ENCODE assay signal across 11 cellular contexts in the genomic region with DNA sequence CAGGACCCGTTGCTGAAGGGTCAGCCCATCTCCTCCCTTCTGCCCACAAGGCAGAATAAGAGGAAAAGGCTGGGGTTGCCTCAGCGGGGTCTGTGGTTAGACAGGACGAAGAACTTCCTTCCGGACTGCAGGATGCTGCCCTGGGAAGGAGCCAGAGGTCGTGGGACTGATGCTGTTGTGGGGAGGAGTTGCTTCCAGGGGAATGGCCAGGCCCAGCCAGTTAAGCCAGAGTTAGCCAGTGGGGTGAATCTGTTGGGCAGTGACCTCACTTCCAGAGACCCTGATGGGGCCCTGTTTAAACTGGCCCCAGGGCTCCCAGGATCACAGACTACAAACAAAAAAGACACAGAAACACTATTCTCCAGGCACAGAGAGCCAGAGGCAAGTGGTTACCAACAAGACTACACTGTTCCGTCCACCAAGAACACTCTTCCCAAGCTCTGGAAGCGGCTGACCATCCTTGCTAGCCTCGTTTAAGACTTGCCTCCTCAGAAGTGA. TPM values are rescaled to one million over a fixed set of nuclear protein-coding genes. Genes with fewer than 3 reads are reported as not detected.
DNase-seq lines count a peak whose midpoint lies in the region; ATAC-seq and TF ChIP-seq lines count a peak whose summit lies in the region.
"Had no signal": no experiment of that assay in that cellular context is flagged by ENCODE, and none has a peak within 500 bp of the region (broad histone marks: within the 10 kb centered on the region; RNA-seq: fewer than 3 reads in every experiment).

No MANE protein-coding gene starts in this region.

- H3K9me3 ChIP-seq in spleen = no peaks in the 10 kb centered on the region

- peak overlapping the region; percentile 55 to 96 (median 81) for H3K27ac ChIP-seq in spleen
- H3K27ac ChIP-seq: KMS-11 had no signal

- CTCF ChIA-PET in activated CD4-positive, alpha-beta T cell treated with anti-CD3 and anti-CD28 coated beads, Interleukin-2, amount 10 ng/mL, durations not matched to agents 7 days and 5 days (lab: Charles Lee) = interaction anchor here (1.6 kb wide), 1 partner anchor 101 kb away, joined by 3 read pairs; no protein-coding TSS in a partner anchor
- CTCF ChIA-PET in activated B cell treated with CpG ODN at 0.5 μM for 24 hours (lab: Charles Lee) = no interaction called here

- no peak for TF ChIP-seq POLR2A in spleen (IDR thresholded peaks at IDR 0.05)

- peaks cover 4% of the 10 kb centered on the region for H3K9me3 Mint-ChIP-seq in activated CD4-positive, alpha-beta T cell treated with anti-CD3 and anti-CD28 coated beads, Interleukin-2, amount 10 ng/mL, durations not matched to agents 7 days and 5 days
- no peaks in the 10 kb centered on the region for H3K9me3 Mint-ChIP-seq in activated B cell treated with CpG ODN at 0.5 μM for 24 hours
- H3K9me3 Mint-ChIP-seq: stimulated activated naive CD8-positive, alpha-beta T cell treated with anti-CD3 and anti-CD28 coated beads, Interleukin-15, amount 100 ng/mL, for 72 hours had no signal

- peaks cover 51% of the 10 kb centered on the region for H3K4me1 Mint-ChIP-seq in activated CD4-positive, alpha-beta T cell treated with anti-CD3 and anti-CD28 coated beads, Interleukin-2, amount 10 ng/mL, durations not matched to agents 7 days and 5 days
- H3K4me1 Mint-ChIP-seq in activated B cell treated with CpG ODN at 0.5 μM for 24 hours = peaks cover 23% of the 10 kb centered on the region

- no peaks in the 10 kb centered on the region for H3K36me3 ChIP-seq in spleen

- peaks cover 6% of the 10 kb centered on the region for H3K36me3 Mint-ChIP-seq in activated CD4-positive, alpha-beta T cell treated with anti-CD3 and anti-CD28 coated beads, Interleukin-2, amount 10 ng/mL, durations not matched to agents 7 days and 5 days (ENCODE audit: low read depth)
- no peaks in the 10 kb centered on the region for H3K36me3 Mint-ChIP-seq in activated B cell treated with CpG ODN at 0.5 μM for 24 hours (ENCODE audit: low read depth)

- H3K27ac Mint-ChIP-seq in activated CD4-positive, alpha-beta T cell treated with anti-CD3 and anti-CD28 coated beads, Interleukin-2, amount 10 ng/mL, durations not matched to agents 7 days and 5 days = peak overlapping the region; percentile 60
- peak overlapping the region; percentile 50 for H3K27ac Mint-ChIP-seq in activated B cell treated with CpG ODN at 0.5 μM for 24 hours
- H3K27ac Mint-ChIP-seq: stimulated activated naive CD8-positive, alpha-beta T cell treated with anti-CD3 and anti-CD28 coated beads, Interleukin-15, amount 100 ng/mL, for 72 hours had no signal

- no peak overlapping the region for H3K4me3 Mint-ChIP-seq in activated CD4-positive, alpha-beta T cell treated with anti-CD3 and anti-CD28 coated beads, Interleukin-2, amount 10 ng/mL, durations not matched to agents 7 days and 5 days
- H3K4me3 Mint-ChIP-seq in activated B cell treated with CpG ODN at 0.5 μM for 24 hours = no peak overlapping the region
- H3K4me3 Mint-ChIP-seq: stimulated activated naive CD8-positive, alpha-beta T cell treated with anti-CD3 and anti-CD28 coated beads, Interleukin-15, amount 100 ng/mL, for 72 hours had no signal

- intact Hi-C loops in activated B cell treated with CpG ODN at 0.5 μM for 24 hours (cut with micrococcal nuclease) (no loop called here), cardiac septum (cut with DNase I) (no loop called here), spleen (cut with DNase I; ENCODE audit: low total_unique reads) (no loop called here)

- peaks cover 4% of the 10 kb centered on the region for H3K27me3 Mint-ChIP-seq in activated CD4-positive, alpha-beta T cell treated with anti-CD3 and anti-CD28 coated beads, Interleukin-2, amount 10 ng/mL, durations not matched to agents 7 days and 5 days
- H3K27me3 Mint-ChIP-seq in activated B cell treated with CpG ODN at 0.5 μM for 24 hours = no peaks in the 10 kb centered on the region

- DNase-seq in activated CD4-positive, alpha-beta T cell treated with anti-CD3 and anti-CD28 coated beads, Interleukin-2, amount 10 ng/mL, durations not matched to agents 7 days and 5 days = no peak
- no peak for DNase-seq in activated CD4-positive, alpha-beta T cell treated with anti-CD3 and anti-CD28 coated beads, Interleukin-2, amount 50 U/mL, for 1 hour
- DNase-seq in activated B cell treated with CpG ODN at 0.5 μM for 24 hours (no peak), cardiac septum (ENCODE audit: low spot score) (peak; percentile 87), spleen (peak; percentile 86), COR-L47 (lab: John Stamatoyannopoulos, UW) (no peak)
- DNase-seq in stimulated activated CD4-positive, alpha-beta T cell treated with anti-CD3 and anti-CD28 coated beads, Interleukin-4, amount 100 ng/mL, for 24 hours = no peak
- DNase-seq: hypothalamus; stimulated activated naive CD8-positive, alpha-beta T cell treated with anti-CD3 and anti-CD28 coated beads, Interleukin-15, amount 100 ng/mL, for 72 hours had no signal

- H3K27me3 ChIP-seq in spleen (replicated peaks in 1 of 7) = no peaks in the 10 kb centered on the region

- TF ChIP-seq CTCF in activated B cell treated with CpG ODN at 0.5 μM for 24 hours (IDR thresholded peaks at IDR 0.05) = no peak
- TF ChIP-seq CTCF in spleen (IDR thresholded peaks at IDR 0.05 in 8 of 11, conservative IDR thresholded peaks at IDR 0.05 in 3 of 11) = no peak

- H3K4me3 ChIP-seq in spleen = no peak overlapping the region

- H3K4me1 ChIP-seq in spleen = peaks cover 41 to 97% (median 84%) of the 10 kb centered on the region in 6 donors

- 26 to 35% (median 30%) methylated on average over 5 to 8 of the region's 8 CpGs for WGBS in spleen, 5 donors

- POLR2A ChIA-PET in activated CD4-positive, alpha-beta T cell treated with anti-CD3 and anti-CD28 coated beads, Interleukin-2, amount 10 ng/mL, durations not matched to agents 7 days and 5 days (lab: Charles Lee) = no interaction called here
- POLR2A ChIA-PET in activated B cell treated with CpG ODN at 0.5 μM for 24 hours (lab: Charles Lee) = interaction anchor here (0.6 to 6.5 kb wide), 2 partner anchors 13 to 114 kb away, joined by 4 to 121 read pairs; a partner anchor contains a TSS

- no peak for ATAC-seq in activated B cell treated with CpG ODN at 0.5 μM for 24 hours (ENCODE audit: low read depth)
- ATAC-seq in HG02642 (IDR thresholded peaks at IDR 0.05; ENCODE audit: poor library complexity, unreplicated experiment) = no peak
- ATAC-seq: stimulated activated naive CD8-positive, alpha-beta T cell treated with anti-CD3 and anti-CD28 coated beads, Interleukin-15, amount 100 ng/mL, for 72 hours had no signal

RNA-seq across cellular contexts. Expression of a gene that starts 13.0 kb away (rescaled TPM):
- total RNA-seq in activated CD4-positive, alpha-beta T cell treated with anti-CD3 and anti-CD28 coated beads, Interleukin-2, amount 10 ng/mL, durations not matched to agents 7 days and 5 days = 1 to 10 TPM; 8.2 to 8.5 TPM
- total RNA-seq in activated B cell treated with CpG ODN at 0.5 μM for 24 hours = 7.6 and 11.7 TPM in 2 replicates
- total RNA-seq in cardiac septum = 3.2 TPM
- 10 to 100 TPM; 10.5 to 23.5 (median 13.8) TPM for total RNA-seq in spleen
- 10 to 100 TPM; 10.8 to 27.6 (median 26.5) TPM for polyA plus RNA-seq in spleen

RNA-seq across cellular contexts. Expression of a gene that starts 13.1 kb away (rescaled TPM):
- total RNA-seq in activated CD4-positive, alpha-beta T cell treated with anti-CD3 and anti-CD28 coated beads, Interleukin-2, amount 10 ng/mL, durations not matched to agents 7 days and 5 days = 1 to 10 TPM; 1.5 to 2.2 TPM
- total RNA-seq in activated B cell treated with CpG ODN at 0.5 μM for 24 hours = 3.5 and 6.1 TPM in 2 replicates
- total RNA-seq in cardiac septum = 2.6 TPM
- total RNA-seq in spleen = 1 to 10 TPM in 6 of 7 donors, under 1 TPM in 1; 0.60 to 6.6 (median 3.9) TPM
- polyA plus RNA-seq in spleen = 1 to 10 TPM in 1 of 3 donors, under 1 TPM in 2; 0.15 to 2.9 (median 0.27) TPM

RNA-seq across cellular contexts. Expression of a gene that starts 13.2 kb away (rescaled TPM):
- total RNA-seq in activated CD4-positive, alpha-beta T cell treated with anti-CD3 and anti-CD28 coated beads, Interleukin-2, amount 10 ng/mL, durations not matched to agents 7 days and 5 days = 10 to 100 TPM; 31.0 to 31.6 TPM
- total RNA-seq in activated B cell treated with CpG ODN at 0.5 μM for 24 hours = 132 TPM in 2 replicates
- total RNA-seq in cardiac septum = 12.0 TPM
- total RNA-seq in spleen = 10 to 100 TPM; 25.7 to 73.8 (median 60.0) TPM
- 100 to 1,000 TPM in 1 of 3 donors, 10 to 100 TPM in 2; 73.5 to 120 (median 88.8) TPM for polyA plus RNA-seq in spleen

RNA-seq across cellular contexts. Expression of a gene that starts 45.0 kb away (rescaled TPM):
- 10 to 100 TPM; 42.9 to 44.6 TPM for total RNA-seq in activated CD4-positive, alpha-beta T cell treated with anti-CD3 and anti-CD28 coated beads, Interleukin-2, amount 10 ng/mL, durations not matched to agents 7 days and 5 days
- total RNA-seq in activated B cell treated with CpG ODN at 0.5 μM for 24 hours = 51.8 and 72.2 TPM in 2 replicates
- total RNA-seq in cardiac septum = 41.3 TPM
- total RNA-seq in spleen = 10 to 100 TPM; 65.3 to 95.8 (median 77.0) TPM
- polyA plus RNA-seq in spleen = 10 to 100 TPM; 18.4 to 39.5 (median 20.1) TPM

RNA-seq across cellular contexts. Expression of a gene that starts 57.4 kb away (rescaled TPM):
- total RNA-seq in activated CD4-positive, alpha-beta T cell treated with anti-CD3 and anti-CD28 coated beads, Interleukin-2, amount 10 ng/mL, durations not matched to agents 7 days and 5 days = 100 to 1,000 TPM; 226 to 230 TPM
- total RNA-seq in activated B cell treated with CpG ODN at 0.5 μM for 24 hours = 204 and 212 TPM in 2 replicates
- 29.9 TPM for total RNA-seq in cardiac septum
- total RNA-seq in spleen = 100 to 1,000 TPM in 4 of 7 donors, 10 to 100 TPM in 3; 83.0 to 116 (median 103) TPM
- 100 to 1,000 TPM in 1 of 3 donors, 10 to 100 TPM in 2; 91.0 to 108 (median 92.6) TPM for polyA plus RNA-seq in spleen

Comparison
In these comparisons a context has a peak if more than half of its experiments do, and no peak if none do; other contexts are left out.
1. DNase-seq: peak in cardiac septum (single experiment) and spleen (single experiment); none in activated CD4-positive, alpha-beta T cell treated with anti-CD3 and anti-CD28 coated beads, Interleukin-2, amount 10 ng/mL, durations not matched to agents 7 days and 5 days (single experiment), activated CD4-positive, alpha-beta T cell treated with anti-CD3 and anti-CD28 coated beads, Interleukin-2, amount 50 U/mL, for 1 hour (single experiment), activated B cell treated with CpG ODN at 0.5 μM for 24 hours (single experiment), stimulated activated CD4-positive, alpha-beta T cell treated with anti-CD3 and anti-CD28 coated beads, Interleukin-4, amount 100 ng/mL, for 24 hours (single experiment) and COR-L47 (single experiment).